In the genomic region with DNA sequence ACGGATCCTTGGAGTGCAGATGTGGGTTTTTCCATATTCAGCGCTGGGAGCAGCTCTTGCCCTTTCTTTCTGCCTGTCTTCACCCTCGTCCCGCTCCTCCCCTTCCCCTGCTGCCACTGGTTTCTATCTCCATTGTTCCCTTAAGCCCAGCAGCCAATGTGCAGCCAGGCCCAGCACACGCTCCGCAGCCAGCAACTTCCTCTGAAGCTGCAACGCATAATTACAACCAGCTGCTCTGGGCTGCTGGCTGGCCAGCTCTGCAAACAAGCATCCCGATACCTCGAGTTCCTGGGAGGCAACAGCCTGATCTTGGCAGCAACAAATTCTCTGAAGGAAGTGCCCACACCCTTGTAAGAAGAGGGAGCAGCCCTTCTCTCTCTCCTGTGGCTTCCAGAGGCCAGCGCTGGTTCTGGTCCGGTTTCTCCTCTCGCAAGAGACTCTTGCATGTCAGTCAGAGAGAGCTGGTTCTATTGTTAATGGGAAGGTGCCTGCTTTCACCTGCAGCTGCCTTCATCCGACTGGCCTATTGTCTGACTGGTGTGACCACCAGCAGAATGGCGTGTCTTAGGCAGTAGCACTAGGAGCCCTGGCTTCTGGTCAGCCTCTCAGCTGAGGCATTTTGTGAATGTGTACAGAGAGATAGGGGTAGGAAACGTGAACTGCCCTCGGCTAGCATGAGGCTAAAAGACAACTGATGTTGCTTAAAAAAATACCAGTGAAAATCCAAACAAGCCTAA, we compare ENCODE assay signal across 8 cellular contexts.
DNase-seq lines count a peak whose midpoint lies in the region; ATAC-seq and TF ChIP-seq lines count a peak whose summit lies in the region.

No MANE protein-coding gene starts in this region.

- H3K27me3 ChIP-seq in smooth muscle cell (ENCODE audit: low read depth) = no peaks in the 10 kb centered on the region

- H3K27ac Mint-ChIP-seq in activated CD8-positive, alpha-beta memory T cell treated with anti-CD3 and anti-CD28 coated beads, Interleukin-2, amount 10 ng/mL, durations not matched to agents 7 days and 5 days = no peak overlapping the region

- peaks cover 27% of the 10 kb centered on the region for H3K4me1 Mint-ChIP-seq in activated CD8-positive, alpha-beta memory T cell treated with anti-CD3 and anti-CD28 coated beads, Interleukin-2, amount 10 ng/mL, durations not matched to agents 7 days and 5 days

- no peaks in the 10 kb centered on the region for H3K36me3 Mint-ChIP-seq in activated CD8-positive, alpha-beta memory T cell treated with anti-CD3 and anti-CD28 coated beads, Interleukin-2, amount 10 ng/mL, durations not matched to agents 7 days and 5 days

- 10% methylated on average over 15 of the region's 16 CpGs for WGBS in smooth muscle cell (ENCODE audit: low lambda C conversion rate)

- no peaks in the 10 kb centered on the region for H3K9me3 ChIP-seq in smooth muscle cell (replicated peaks; ENCODE audit: low read depth)

- H3K79me2 ChIP-seq in smooth muscle cell (ENCODE audit: low read depth) = no peaks in the 10 kb centered on the region

- DNase-seq in GM04504 (ENCODE audit: low read depth) (peak; percentile 91), NCI-H345 treated with DMSO at 0.1 percent for 48 hours (lab: John Stamatoyannopoulos, UW; ENCODE audit: unreplicated experiment) (peak; percentile 88), brain pericyte (ENCODE audit: low read depth, low spot score) (peak; percentile 87), inferior parietal cortex (ENCODE audit: extremely low spot score) (peak; percentile 60), smooth muscle cell (lab: John Stamatoyannopoulos, UW; ENCODE audit: unreplicated experiment) (peak; percentile 17)
- DNase-seq in activated CD8-positive, alpha-beta memory T cell treated with anti-CD3 and anti-CD28 coated beads, Interleukin-2, amount 10 ng/mL, durations not matched to agents 7 days and 5 days = no peak

- H3F3A ChIP-seq in smooth muscle cell (ENCODE audit: low read depth) = peaks cover 7% of the 10 kb centered on the region

- TF ChIP-seq CTCF in smooth muscle cell (IDR thresholded peaks at IDR 0.05; ENCODE audit: borderline replicate concordance, insufficient read depth, poor library complexity, severe bottlenecking) = no peak

- CTCF ChIA-PET in activated CD8-positive, alpha-beta memory T cell treated with anti-CD3 and anti-CD28 coated beads, Interleukin-2, amount 10 ng/mL, durations not matched to agents 7 days and 5 days (lab: Charles Lee) = interaction anchor here (1.0 to 2.1 kb wide), 5 partner anchors 14 to 634 kb away, joined by 3 to 8 read pairs (median 3); a partner anchor contains a TSS

- H3K4me3 ChIP-seq in smooth muscle cell = no peak overlapping the region

- H3K9me3 Mint-ChIP-seq in activated CD8-positive, alpha-beta memory T cell treated with anti-CD3 and anti-CD28 coated beads, Interleukin-2, amount 10 ng/mL, durations not matched to agents 7 days and 5 days (ENCODE audit: low read depth) = no peaks in the 10 kb centered on the region

- H2AFZ ChIP-seq in smooth muscle cell (ENCODE audit: low read depth) = peak overlapping the region; percentile 34

- H3K9ac ChIP-seq in smooth muscle cell (ENCODE audit: low read depth) = no peak overlapping the region

- no peak overlapping the region for H3K4me3 Mint-ChIP-seq in activated CD8-positive, alpha-beta memory T cell treated with anti-CD3 and anti-CD28 coated beads, Interleukin-2, amount 10 ng/mL, durations not matched to agents 7 days and 5 days

- H4K20me1 ChIP-seq in smooth muscle cell (ENCODE audit: low read depth) = no peaks in the 10 kb centered on the region

- H3K27me3 Mint-ChIP-seq in activated CD8-positive, alpha-beta memory T cell treated with anti-CD3 and anti-CD28 coated beads, Interleukin-2, amount 10 ng/mL, durations not matched to agents 7 days and 5 days = peaks cover 12% of the 10 kb centered on the region

- peaks cover 38% of the 10 kb centered on the region for H3K4me1 ChIP-seq in smooth muscle cell (ENCODE audit: low read depth)

- H3K36me3 ChIP-seq in smooth muscle cell (ENCODE audit: low read depth) = no peaks in the 10 kb centered on the region

- H3K4me2 ChIP-seq in smooth muscle cell = peak overlapping the region; percentile 80

- H3K27ac ChIP-seq in smooth muscle cell (ENCODE audit: low read depth) = peak overlapping the region; percentile 49

- ATAC-seq in activated CD8-positive, alpha-beta memory T cell treated with anti-CD3 and anti-CD28 coated beads, Interleukin-2, amount 10 ng/mL, durations not matched to agents 7 days and 5 days = no peak
- ATAC-seq in GM19455 (IDR thresholded peaks at IDR 0.05; ENCODE audit: unreplicated experiment) = no peak
- no peak for ATAC-seq in GM18502 (IDR thresholded peaks at IDR 0.05; ENCODE audit: poor library complexity, unreplicated experiment)
